Comparison of ENCODE assay signal across 22 cellular contexts in genomic region chr21:45737485-45738166, GRCh38.
"Had no signal": no experiment of that assay in that cellular context is flagged by ENCODE, and none has a peak within 500 bp of the region (broad histone marks: within the 10 kb centered on the region; RNA-seq: fewer than 3 reads in every experiment).

No MANE protein-coding gene starts in this region.

- DNase-seq: cortex of kidney; foreskin fibroblast; gastrocnemius medialis; head of caudate nucleus; left ventricle myocardium superior; lower lobe of right lung; natural killer cell; occipital lobe; pancreas; retina; right lobe of liver; stimulated activated CD4-positive, alpha-beta T cell treated with anti-CD3 and anti-CD28 coated beads, Interleukin-12 subunit alpha, Interleukin-12 subunit beta, amount 100 ng/mL, for 4 hours; stimulated activated CD4-positive, alpha-beta T cell treated with anti-CD3 and anti-CD28 coated beads, Interleukin-1b, Interleukin-23, amount 100 ng/mL, for 48 hours; stimulated activated CD4-positive, alpha-beta T cell treated with anti-CD3 and anti-CD28 coated beads, Interleukin-4, amount 100 ng/mL, for 1 hour; stimulated activated CD8-positive, alpha-beta memory T cell treated with anti-CD3 and anti-CD28 coated beads, Interleukin-4, amount 100 ng/mL, for 48 hours; stimulated activated naive CD4-positive, alpha-beta T cell; substantia nigra; testis; tibial artery had no signal

- H3K27me3 ChIP-seq: gastrocnemius medialis, pancreas, right lobe of liver, testis had no signal

- H3K4me1 ChIP-seq: gastrocnemius medialis, lower lobe of right lung, pancreas, right lobe of liver, testis, tibial artery had no signal

- H3K36me3 ChIP-seq: gastrocnemius medialis, lower lobe of right lung, pancreas, right lobe of liver, tibial artery had no signal

- H3K27ac ChIP-seq: gastrocnemius medialis, lower lobe of right lung, pancreas, right lobe of liver, testis, tibial artery had no signal

- H3K27ac Mint-ChIP-seq: memory B cell, natural killer cell, type B pancreatic cell had no signal

- H3K27me3 Mint-ChIP-seq: type B pancreatic cell had no signal

- H3K4me1 Mint-ChIP-seq: memory B cell, natural killer cell had no signal

- ATAC-seq: gastrocnemius medialis, left ventricle myocardium superior, lower lobe of right lung, natural killer cell, pancreas, right lobe of liver had no signal

- H3K36me3 Mint-ChIP-seq: natural killer cell, type B pancreatic cell had no signal

- H3K9me3 Mint-ChIP-seq: memory B cell, natural killer cell, type B pancreatic cell had no signal

- H3K4me3 ChIP-seq: gastrocnemius medialis, lower lobe of right lung, pancreas, right lobe of liver, smooth muscle cell, testis, tibial artery had no signal

- H3K9me3 ChIP-seq: gastrocnemius medialis, lower lobe of right lung, pancreas, right lobe of liver, testis, tibial artery had no signal

- H3K4me3 Mint-ChIP-seq: memory B cell, natural killer cell, type B pancreatic cell had no signal
